ENCODE assay signal across 18 cellular contexts in the genomic region with DNA sequence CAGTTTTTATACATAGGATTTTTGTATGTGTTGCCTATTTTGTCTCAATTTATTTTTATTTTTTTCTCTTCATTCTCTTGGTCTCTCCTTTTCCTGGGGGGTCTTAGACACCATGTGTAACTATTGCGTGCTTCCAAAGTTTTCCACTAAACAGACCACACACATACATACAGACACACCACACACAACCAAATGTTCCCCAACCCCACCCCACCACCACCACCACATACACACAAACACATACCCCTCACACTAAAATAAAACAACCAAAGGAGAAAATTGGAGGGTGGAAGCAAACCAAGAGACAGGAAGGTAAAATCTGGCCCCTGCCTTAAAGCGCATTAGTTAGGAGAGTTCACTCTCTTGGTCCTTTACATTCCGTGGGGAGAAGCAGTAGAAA. TPM values are rescaled to one million over a fixed set of nuclear protein-coding genes. Genes with fewer than 3 reads are reported as not detected.
DNase-seq lines count a peak whose midpoint lies in the region; ATAC-seq and TF ChIP-seq lines count a peak whose summit lies in the region.
"Had no signal": no experiment of that assay in that cellular context is flagged by ENCODE, and none has a peak within 500 bp of the region (broad histone marks: within the 10 kb centered on the region; RNA-seq: fewer than 3 reads in every experiment).

No MANE protein-coding gene starts in this region.

- H3K9ac ChIP-seq in KMS-11 = no peak overlapping the region
- H3K9ac ChIP-seq: BLaER1 treated with 17β-estradiol and CSF1 and Interleukin-3, amounts not matched to agents 10 nM and 100 nM had no signal

- no TSS peak for BruUV-seq in Panc1 (replicated peaks; lab: Mats Ljungman, UMichigan)

- H3K4me1 ChIP-seq in KMS-11 (ENCODE audit: low read depth, poor library complexity, severe bottlenecking) (peaks cover 32% of the 10 kb centered on the region), Panc1 (ENCODE audit: control insufficient read depth, insufficient read depth, low read length) (peaks cover 13% of the 10 kb centered on the region; the same call in 1 of the 2 replicates)
- H3K4me1 ChIP-seq: Caco-2 had no signal

- H3K27ac ChIP-seq in KMS-11 = no peak overlapping the region
- H3K27ac ChIP-seq in Panc1 (ENCODE audit: low read length) = peak overlapping the region; percentile 62; the same call in 1 of the 2 replicates
- H3K27ac ChIP-seq: 22Rv1; A549; BLaER1 treated with 17β-estradiol and CSF1 and Interleukin-3, amounts not matched to agents 10 nM and 100 nM; C4-2B had no signal

- H3K36me3 ChIP-seq in KMS-11 (ENCODE audit: insufficient read depth) = no peaks in the 10 kb centered on the region
- no peaks in the 10 kb centered on the region for H3K36me3 ChIP-seq in Panc1 (ENCODE audit: control insufficient read depth, insufficient read depth, low read length)
- H3K36me3 ChIP-seq: BLaER1 treated with 17β-estradiol and CSF1 and Interleukin-3, amounts not matched to agents 10 nM and 100 nM had no signal

- no peak for DNase-seq in activated CD4-positive, alpha-beta T cell treated with anti-CD3 and anti-CD28 coated beads, Interleukin-2, amount 10 ng/mL, durations not matched to agents 7 days and 5 days
- DNase-seq in activated CD4-positive, alpha-beta T cell treated with anti-CD3 and anti-CD28 coated beads, Interleukin-2, amount 50 U/mL, for 4 hours = no peak
- DNase-seq in Panc1 (ENCODE audit: low read depth, low spot score) = no peak
- no peak for DNase-seq in Kasumi-1 (lab: John Stamatoyannopoulos, UW)
- DNase-seq in HPDE6-E6E7 (ENCODE audit: extremely low spot score) = no peak
- DNase-seq: AML-193; Caco-2; Calu3; CD4-positive, alpha-beta T cell; CD8-positive, alpha-beta T cell; DMS79 treated with DMSO at 0.1 percent for 48 hours; GF-D8 had no signal

- peak overlapping the region; percentile 52 for H3K27ac Mint-ChIP-seq in activated CD4-positive, alpha-beta T cell treated with anti-CD3 and anti-CD28 coated beads, Interleukin-2, amount 10 ng/mL, durations not matched to agents 7 days and 5 days
- H3K27ac Mint-ChIP-seq: B cell; CD4-positive, alpha-beta T cell; CD8-positive, alpha-beta T cell had no signal

- peak overlapping the region; percentile 1; the same call in 1 of the 2 replicates for H3K4me2 ChIP-seq in KMS-11
- H3K4me2 ChIP-seq: A549 had no signal

- H3K36me3 Mint-ChIP-seq in activated CD4-positive, alpha-beta T cell treated with anti-CD3 and anti-CD28 coated beads, Interleukin-2, amount 10 ng/mL, durations not matched to agents 7 days and 5 days (ENCODE audit: low read depth) = peaks cover 8% of the 10 kb centered on the region
- H3K36me3 Mint-ChIP-seq: CD8-positive, alpha-beta T cell had no signal

- H3K4me3 Mint-ChIP-seq in activated CD4-positive, alpha-beta T cell treated with anti-CD3 and anti-CD28 coated beads, Interleukin-2, amount 10 ng/mL, durations not matched to agents 7 days and 5 days = no peak overlapping the region
- H3K4me3 Mint-ChIP-seq: B cell; CD4-positive, alpha-beta T cell; CD8-positive, alpha-beta T cell had no signal

- CTCF ChIA-PET in activated CD4-positive, alpha-beta T cell treated with anti-CD3 and anti-CD28 coated beads, Interleukin-2, amount 10 ng/mL, durations not matched to agents 7 days and 5 days (lab: Charles Lee) = interaction anchor here (1.0 to 2.0 kb wide), 3 partner anchors 12 to 147 kb away, joined by 3 to 4 read pairs (median 4); no protein-coding TSS in a partner anchor
- CTCF ChIA-PET in Panc1 (lab: Charles Lee) = no interaction called here

- H3K4me3 ChIP-seq in KMS-11 (IDR thresholded peaks at IDR 0.05; ENCODE audit: insufficient read depth, low read depth, low read length) (no peak overlapping the region), Panc1 (ENCODE audit: low read depth in 2 of 2, low read length in 2 of 2) (no peak overlapping the region)
- H3K4me3 ChIP-seq: A549; BLaER1 treated with 17β-estradiol and CSF1 and Interleukin-3, amounts not matched to agents 10 nM and 100 nM had no signal

- H3K9me3 Mint-ChIP-seq in activated CD4-positive, alpha-beta T cell treated with anti-CD3 and anti-CD28 coated beads, Interleukin-2, amount 10 ng/mL, durations not matched to agents 7 days and 5 days = peaks cover 10% of the 10 kb centered on the region

- H4K20me1 ChIP-seq in KMS-11 (ENCODE audit: insufficient read depth) = no peaks in the 10 kb centered on the region
- H4K20me1 ChIP-seq: BLaER1 treated with 17β-estradiol and CSF1 and Interleukin-3, amounts not matched to agents 10 nM and 100 nM had no signal

- TF ChIP-seq CTCF in KMS-11 (conservative IDR thresholded peaks at IDR 0.05; ENCODE audit: low read depth, low read length) = no peak
- no peak for TF ChIP-seq CTCF in Panc1 (IDR thresholded peaks at IDR 0.05)

- H3K27me3 ChIP-seq in KMS-11 (ENCODE audit: insufficient read depth, low read depth) (no peaks in the 10 kb centered on the region), Panc1 (ENCODE audit: control insufficient read depth, insufficient read depth, low read length) (no peaks in the 10 kb centered on the region)
- H3K27me3 ChIP-seq: BLaER1 treated with 17β-estradiol and CSF1 and Interleukin-3, amounts not matched to agents 10 nM and 100 nM had no signal

- in situ Hi-C loops in Panc1 (cut with HindIII; ENCODE audit: low pct_unique_long_range_greater_than_20kb, low sequenced_read_pairs) = no loop called here

- H2AFZ ChIP-seq in KMS-11 (ENCODE audit: low read depth) = no peak overlapping the region

- peaks cover 25% of the 10 kb centered on the region for H3K4me1 Mint-ChIP-seq in activated CD4-positive, alpha-beta T cell treated with anti-CD3 and anti-CD28 coated beads, Interleukin-2, amount 10 ng/mL, durations not matched to agents 7 days and 5 days

- H3K27me3 Mint-ChIP-seq in activated CD4-positive, alpha-beta T cell treated with anti-CD3 and anti-CD28 coated beads, Interleukin-2, amount 10 ng/mL, durations not matched to agents 7 days and 5 days = no peaks in the 10 kb centered on the region
- H3K27me3 Mint-ChIP-seq: CD4-positive, alpha-beta T cell had no signal

- ATAC-seq in Panc1 = no peak
- ATAC-seq: A549; CD8-positive, alpha-beta T cell had no signal

- no peaks in the 10 kb centered on the region for H3K9me3 ChIP-seq in Panc1 (ENCODE audit: control insufficient read depth, insufficient read depth, low read depth, low read length)
- H3K9me3 ChIP-seq: A549, Caco-2 had no signal

- H3K79me2 ChIP-seq in KMS-11 (ENCODE audit: insufficient read depth, low read depth) = no peaks in the 10 kb centered on the region

- intact Hi-C loops in Panc1 (cut with micrococcal nuclease; ENCODE audit: unreplicated experiment) = loop anchor here (10.0 kb wide), 1 partner anchor 67 kb away; a partner anchor contains a TSS

- POLR2A ChIA-PET in activated CD4-positive, alpha-beta T cell treated with anti-CD3 and anti-CD28 coated beads, Interleukin-2, amount 10 ng/mL, durations not matched to agents 7 days and 5 days (lab: Charles Lee) = no interaction called here
- POLR2A ChIA-PET in Panc1 (lab: Charles Lee) = no interaction called here

RNA-seq across cellular contexts. Expression of a gene that starts 30.0 kb away (rescaled TPM):
- 10 to 100 TPM; 70.6 to 75.9 TPM for total RNA-seq in activated CD4-positive, alpha-beta T cell treated with anti-CD3 and anti-CD28 coated beads, Interleukin-2, amount 10 ng/mL, durations not matched to agents 7 days and 5 days
- 183 TPM for total RNA-seq in Panc1 (2021; ENCODE audit: unreplicated experiment)
- polyA plus RNA-seq in Panc1 (2012; ENCODE audit: insufficient read length) = 275 TPM
